17 cellular contexts compared by ENCODE assay signal in genomic region chr21:28791595-28792282, GRCh38.
DNase-seq lines count a peak whose midpoint lies in the region; ATAC-seq, FAIRE-seq and TF ChIP-seq lines count a peak whose summit lies in the region.
"Had no signal": no experiment of that assay in that cellular context is flagged by ENCODE, and none has a peak within 500 bp of the region (broad histone marks: within the 10 kb centered on the region; RNA-seq: fewer than 3 reads in every experiment).

No MANE protein-coding gene starts in this region.

- no peak for TF ChIP-seq RAD21 in H1 (IDR thresholded peaks at IDR 0.05 in 1 of 2, conservative IDR thresholded peaks at IDR 0.05 in 1 of 2; ENCODE audit: low read depth in 2 of 2, low read length in 2 of 2)

- CTCF ChIA-PET in H1 (lab: Charles Lee; ENCODE audit: partially characterized antibody): interaction anchor here (1.0 to 1.1 kb wide), 2 partner anchors 10 to 46 kb away, joined by 5 to 6 read pairs; no protein-coding TSS in a partner anchor

- H3K23me2 ChIP-seq in H1 (ENCODE audit: low read depth, low read length): no peaks in the 10 kb centered on the region

- no peaks in the 10 kb centered on the region for H3K36me3 ChIP-seq in H1 (ENCODE audit: control insufficient read depth in 2 of 4, insufficient read depth in 4 of 4, low read length in 3 of 4)
- H3K36me3 ChIP-seq: MG63 had no signal

- H2BK120ac ChIP-seq in H1 (replicated peaks; ENCODE audit: low read depth, low read length): no peak overlapping the region

- H2BK15ac ChIP-seq in H1 (ENCODE audit: low read length): no peak overlapping the region

- H3K4me1 ChIP-seq in H1 (replicated peaks in 1 of 4; ENCODE audit: control insufficient read depth in 3 of 4, insufficient read depth in 4 of 4, low read length in 3 of 4): no peaks in the 10 kb centered on the region
- H3K4me1 ChIP-seq: Caco-2 had no signal

- no peak overlapping the region for H3K4ac ChIP-seq in H1 (replicated peaks; ENCODE audit: insufficient read length, low read depth, low read length)

- no peaks in the 10 kb centered on the region for H3K9me3 ChIP-seq in H1 (ENCODE audit: insufficient read depth in 2 of 2, low read depth in 1 of 2, low read length in 1 of 2)
- H3K9me3 ChIP-seq: Caco-2, MG63 had no signal

- H3K23ac ChIP-seq in H1 (ENCODE audit: insufficient read length): no peak overlapping the region

- H3K56ac ChIP-seq in H1 (replicated peaks; ENCODE audit: insufficient read length, low read depth, low read length): no peak overlapping the region

- no peak for FAIRE-seq in H1 (lab: Jason Lieb, UNC)

- H4K5ac ChIP-seq in H1 (ENCODE audit: insufficient read length, low read depth, low read length): no peak overlapping the region

- no peak overlapping the region for H3K14ac ChIP-seq in H1 (ENCODE audit: insufficient read length)

- no peak for TF ChIP-seq EP300 in H1 (IDR thresholded peaks at IDR 0.05; ENCODE audit: borderline replicate concordance in 1 of 2, low read depth in 2 of 2, low read length in 2 of 2)

- H3K27me3 ChIP-seq in H1 (replicated peaks in 1 of 4; ENCODE audit: control insufficient read depth in 3 of 4, extremely low read depth in 1 of 4, insufficient read depth in 3 of 4, low read length in 3 of 4): no peaks in the 10 kb centered on the region
- H3K27me3 ChIP-seq: MG63 had no signal

- no peaks in the 10 kb centered on the region for H3K79me1 ChIP-seq in H1 (ENCODE audit: low read depth, low read length)

- H4K91ac ChIP-seq in H1 (replicated peaks; ENCODE audit: insufficient read length, low read length): no peak overlapping the region

- 93% methylated on average over 4 of the region's 4 CpGs; no CpG with 5 or more reads in 1 of the 2 experiments for WGBS in H1 (ENCODE audit: extremely low coverage in 1 of 2, insufficient coverage in 1 of 2, insufficient read length in 1 of 2, insufficient replicate concordance in 2 of 2, low coverage in 1 of 2, low lambda C conversion rate in 2 of 2, missing lambda C conversion rate in 1 of 2), 2 experiments

- no peaks in the 10 kb centered on the region for H3K79me2 ChIP-seq in H1 (ENCODE audit: control insufficient read depth in 1 of 2, insufficient read depth in 2 of 2, low read length in 2 of 2)

- no peak for TF ChIP-seq POLR2A in H1 (IDR thresholded peaks at IDR 0.05; ENCODE audit: control extremely low read depth in 1 of 2, low read depth in 2 of 2, low read length in 2 of 2)

- H3K27ac ChIP-seq in H1 (ENCODE audit: low read depth, low read length): no peak overlapping the region

- no peak overlapping the region for H3K9ac ChIP-seq in H1 (replicated peaks in 1 of 4; ENCODE audit: extremely low read depth in 1 of 4, low read depth in 3 of 4, low read length in 3 of 4)

- no peak overlapping the region for H2AK5ac ChIP-seq in H1 (ENCODE audit: low read depth, low read length)

- no peak overlapping the region for H3K18ac ChIP-seq in H1 (ENCODE audit: extremely low read depth, low read length)

- no peak overlapping the region for H2BK20ac ChIP-seq in H1 (ENCODE audit: low read length)

- H3K4me3 ChIP-seq in H1 (ENCODE audit: extremely low read depth in 1 of 4, insufficient read depth in 2 of 4, low read depth in 3 of 4, low read length in 4 of 4): no peak overlapping the region
- H3K4me3 ChIP-seq: MG63 had no signal

- H2BK12ac ChIP-seq in H1 (ENCODE audit: low read depth, low read length): no peak overlapping the region

- no peak overlapping the region for H2AFZ ChIP-seq in H1 (ENCODE audit: low read length)

- no peak for TF ChIP-seq CTCF in H1 (IDR thresholded peaks at IDR 0.05; ENCODE audit: control extremely low read depth in 1 of 3, insufficient read depth in 1 of 3, low read depth in 1 of 3, low read length in 3 of 3)

- H2BK5ac ChIP-seq in H1 (ENCODE audit: low read depth, low read length): no peak overlapping the region

- H3K4me2 ChIP-seq in H1 (ENCODE audit: insufficient read depth in 1 of 2, low read depth in 2 of 2, low read length in 2 of 2): no peak overlapping the region

- no peaks in the 10 kb centered on the region for H4K20me1 ChIP-seq in H1 (replicated peaks in 1 of 2; ENCODE audit: control insufficient read depth in 1 of 2, insufficient read depth in 2 of 2, low read length in 2 of 2)

- ATAC-seq in stimulated activated naive CD8-positive, alpha-beta T cell treated with anti-CD3 and anti-CD28 coated beads, Interleukin-15, Interleukin-2, amounts not matched to agents 100 U/mL and 50 U/mL, for 24 hours: no peak
- ATAC-seq in HG03342 (IDR thresholded peaks at IDR 0.05; ENCODE audit: unreplicated experiment): no peak
- ATAC-seq: HCT116, Right ventricle myocardium inferior had no signal

- H4K8ac ChIP-seq in H1 (ENCODE audit: extremely low read depth, insufficient read depth, low read length): no peak overlapping the region

- POLR2A ChIA-PET in H1 (lab: Charles Lee; ENCODE audit: partially characterized antibody): interaction anchor here (0.6 kb wide), 1 partner anchor 117 kb away, joined by 6 read pairs; no protein-coding TSS in a partner anchor

- DNase-seq in activated T-cell treated with anti-CD3 and anti-CD28 coated beads, Interleukin-2, amount 50 U/mL, for 48 hours: peak; percentile 34 to 37
- no peak for DNase-seq in activated T-cell treated with anti-CD3 and anti-CD28 coated beads for 4 hours
- peak; percentile 9 for DNase-seq in UCSD-AML1 (lab: John Stamatoyannopoulos, UW; ENCODE audit: unreplicated experiment)
- no peak for DNase-seq in H1 (ENCODE audit: low read depth in 1 of 2, low spot score in 2 of 2)
- DNase-seq in stimulated activated naive CD8-positive, alpha-beta T cell treated with anti-CD3 and anti-CD28 coated beads, Interleukin-15, Interleukin-2, amounts not matched to agents 100 U/mL and 50 U/mL, for 24 hours: peak; percentile 25
- no peak for DNase-seq in NCI-H2081 treated with DMSO at 0.1 percent for 48 hours (lab: John Stamatoyannopoulos, UW)
- no peak for DNase-seq in activated effector memory CD4-positive, alpha-beta T cell treated with anti-CD3 and anti-CD28 coated beads, Interleukin-2, amount 50 U/mL, for 16 hours
- DNase-seq: Caco-2, KG1, MG63, NCI-H1105, NCI-H1694 treated with DMSO at 0.1 percent for 48 hours, NCI-H446 treated with DMSO at 0.1 percent for 48 hours, NCI-H774 had no signal

TF ChIP-seq in H1, 55 proteins besides CTCF, POLR2A, EP300 and RAD21:
- no peak for TF ChIP-seq SIRT6 (IDR thresholded peaks at IDR 0.05; ENCODE audit: low read length)
- TF ChIP-seq CBX8 (IDR thresholded peaks at IDR 0.05; ENCODE audit: borderline replicate concordance, low read depth, low read length): no peak
- no peak for TF ChIP-seq TAF1 (IDR thresholded peaks at IDR 0.05; ENCODE audit: low read depth, low read length)
- TF ChIP-seq SRF (IDR thresholded peaks at IDR 0.05; ENCODE audit: low read depth, low read length): peak; percentile 39; the same call in 1 of the 2 replicates
- no peak for TF ChIP-seq YY1 (IDR thresholded peaks at IDR 0.05; ENCODE audit: low read depth, low read length)
- TF ChIP-seq KDM4A (IDR thresholded peaks at IDR 0.05; ENCODE audit: low read depth, low read length, severe bottlenecking): no peak
- TF ChIP-seq MAX (IDR thresholded peaks at IDR 0.05): no peak
TF ChIP-seq in H1: peak in this region for 1.

Comparison
In these comparisons a context has a peak if more than half of its experiments do, and no peak if none do; other contexts are left out.
1. DNase-seq: peak in activated T-cell treated with anti-CD3 and anti-CD28 coated beads, Interleukin-2, amount 50 U/mL, for 48 hours (2 of 2), UCSD-AML1 (single experiment) and stimulated activated naive CD8-positive, alpha-beta T cell treated with anti-CD3 and anti-CD28 coated beads, Interleukin-15, Interleukin-2, amounts not matched to agents 100 U/mL and 50 U/mL, for 24 hours (single experiment); none in activated T-cell treated with anti-CD3 and anti-CD28 coated beads for 4 hours (single experiment), H1 (0 of 2), NCI-H2081 treated with DMSO at 0.1 percent for 48 hours (single experiment) and activated effector memory CD4-positive, alpha-beta T cell treated with anti-CD3 and anti-CD28 coated beads, Interleukin-2, amount 50 U/mL, for 16 hours (single experiment).